Comparison of ENCODE assay signal across 26 cellular contexts in genomic region chr16:52090080-52090479, GRCh38.
DNase-seq lines count a peak whose midpoint lies in the region; ATAC-seq and TF ChIP-seq lines count a peak whose summit lies in the region.
"Had no signal": no experiment of that assay in that cellular context is flagged by ENCODE, and none has a peak within 500 bp of the region (broad histone marks: within the 10 kb centered on the region; RNA-seq: fewer than 3 reads in every experiment).

No MANE protein-coding gene starts in this region.

- peaks cover 92% of the 10 kb centered on the region for H3K27me3 Mint-ChIP-seq in MCF 10A (ENCODE audit: insufficient read depth, unreplicated experiment)
- H3K27me3 Mint-ChIP-seq: activated T-cell treated with anti-CD3 and anti-CD28 coated beads, Interleukin-2, amount 50 U/mL, for 24 hours; dendritic cell treated with granulocyte-macrophage colony-stimulating factor and Interleukin-4, amounts not matched to agents 40 ng/mL and 50 ng/mL, for 4 days had no signal

- no peaks in the 10 kb centered on the region for H3K36me3 Mint-ChIP-seq in MCF 10A (ENCODE audit: insufficient read depth, unreplicated experiment)

- H3K27me3 ChIP-seq in breast epithelium = no peaks in the 10 kb centered on the region
- no peaks in the 10 kb centered on the region for H3K27me3 ChIP-seq in hepatocyte
- H3K27me3 ChIP-seq: BLaER1 treated with 17β-estradiol and CSF1 and Interleukin-3, amounts not matched to agents 10 nM and 100 nM; neutrophil; thyroid gland had no signal

- H3K4me3 Mint-ChIP-seq in MCF 10A (ENCODE audit: unreplicated experiment) = no peak overlapping the region
- H3K4me3 Mint-ChIP-seq: activated T-cell treated with anti-CD3 and anti-CD28 coated beads, Interleukin-2, amount 50 U/mL, for 24 hours; dendritic cell treated with granulocyte-macrophage colony-stimulating factor and Interleukin-4, amounts not matched to agents 40 ng/mL and 50 ng/mL, for 4 days; H9 had no signal

- no peaks in the 10 kb centered on the region for H4K20me1 ChIP-seq in hepatocyte (ENCODE audit: insufficient read depth, poor library complexity, severe bottlenecking)
- H4K20me1 ChIP-seq: BLaER1 treated with 17β-estradiol and CSF1 and Interleukin-3, amounts not matched to agents 10 nM and 100 nM had no signal

- H3K9me3 ChIP-seq in breast epithelium (no peaks in the 10 kb centered on the region), hepatocyte (ENCODE audit: low read depth) (no peaks in the 10 kb centered on the region)
- H3K9me3 ChIP-seq: BLaER1 treated with 17β-estradiol and CSF1 and Interleukin-3, amounts not matched to agents 10 nM and 100 nM; lower lobe of right lung; neutrophil; thyroid gland had no signal

- TF ChIP-seq CTCF in MCF 10A (IDR thresholded peaks at IDR 0.05; ENCODE audit: unreplicated experiment) (no peak), breast epithelium (IDR thresholded peaks at IDR 0.05) (no peak), fibroblast of mammary gland (conservative IDR thresholded peaks at IDR 0.05; ENCODE audit: control insufficient read depth, insufficient read depth, low read depth, low read length) (no peak), hepatocyte (IDR thresholded peaks at IDR 0.05; ENCODE audit: poor library complexity) (no peak)

- no peak overlapping the region for H3K27ac Mint-ChIP-seq in MCF 10A (ENCODE audit: low read depth, unreplicated experiment)
- H3K27ac Mint-ChIP-seq: activated T-cell treated with anti-CD3 and anti-CD28 coated beads, Interleukin-2, amount 50 U/mL, for 24 hours; dendritic cell treated with granulocyte-macrophage colony-stimulating factor and Interleukin-4, amounts not matched to agents 40 ng/mL and 50 ng/mL, for 4 days; H9 had no signal

- no peak overlapping the region for H3K4me3 ChIP-seq in breast epithelium
- H3K4me3 ChIP-seq in fibroblast of mammary gland (ENCODE audit: control insufficient read depth, low read depth, low read length) = no peak overlapping the region
- H3K4me3 ChIP-seq in hepatocyte = no peak overlapping the region
- H3K4me3 ChIP-seq: BLaER1 treated with 17β-estradiol and CSF1 and Interleukin-3, amounts not matched to agents 10 nM and 100 nM; lower lobe of right lung; thyroid gland had no signal

- H3K9me3 Mint-ChIP-seq in MCF 10A (ENCODE audit: unreplicated experiment) = no peaks in the 10 kb centered on the region
- H3K9me3 Mint-ChIP-seq: dendritic cell treated with granulocyte-macrophage colony-stimulating factor and Interleukin-4, amounts not matched to agents 40 ng/mL and 50 ng/mL, for 4 days; H9 had no signal

- no peak overlapping the region for H3K4me2 ChIP-seq in hepatocyte
- H3K4me2 ChIP-seq: BLaER1 treated with 17β-estradiol and CSF1 and Interleukin-3, amounts not matched to agents 10 nM and 100 nM had no signal

- no peaks in the 10 kb centered on the region for H3K4me1 Mint-ChIP-seq in MCF 10A (ENCODE audit: insufficient read depth, unreplicated experiment)

- DNase-seq in MCF 10A (ENCODE audit: unreplicated experiment) (peak; percentile 67), breast epithelium (ENCODE audit: low spot score in 2 of 2) (no peak), RPMI7951 (ENCODE audit: low read depth) (peak; percentile 48), fibroblast of mammary gland (ENCODE audit: low read depth) (peak; percentile 8), islet precursor cell (no peak), hepatocyte (ENCODE audit: low spot score) (no peak)
- DNase-seq: 8988T; activated CD4-positive, alpha-beta T cell treated with anti-CD3 and anti-CD28 coated beads for 1 hour; activated naive CD4-positive, alpha-beta T cell treated with Interleukin-2 at 50 U/mL for 16 hours; activated T-cell treated with anti-CD3 and anti-CD28 coated beads, Interleukin-2, amount 50 U/mL, for 24 hours; Calu3; H9; hypothalamus; lower lobe of right lung; NCI-H187; NCI-H748 treated with DMSO at 0.1 percent for 48 hours; SHP77 treated with DMSO at 0.1 percent for 48 hours; stimulated activated CD4-positive, alpha-beta T cell treated with anti-CD3 and anti-CD28 coated beads, Interleukin-4, amount 100 ng/mL, for 1 hour; stimulated activated naive CD8-positive, alpha-beta T cell treated with anti-CD3 and anti-CD28 coated beads, Interleukin-15, Interleukin-2, amounts not matched to agents 100 U/mL and 50 U/mL, for 24 hours; SW 1271; thyroid gland had no signal

- CTCF ChIA-PET in MCF 10A (lab: Yijun Ruan, JAX) = interaction anchor here (0.5 to 0.6 kb wide), 2 partner anchors 62 to 824 kb away, joined by 3 read pairs; no protein-coding TSS in a partner anchor

- H3K79me2 ChIP-seq in hepatocyte = no peaks in the 10 kb centered on the region

- intact Hi-C loops in MCF 10A (cut with micrococcal nuclease) = loop anchor here (1.0 kb wide), 1 partner anchor 40 kb away; no protein-coding TSS in a partner anchor
- intact Hi-C loops in breast epithelium (cut with DNase I; ENCODE audit: low total_unique reads) = no loop called here

- H3K36me3 ChIP-seq in breast epithelium = no peaks in the 10 kb centered on the region
- H3K36me3 ChIP-seq in hepatocyte (replicated peaks; ENCODE audit: insufficient read depth, low read depth) = no peaks in the 10 kb centered on the region
- H3K36me3 ChIP-seq: BLaER1 treated with 17β-estradiol and CSF1 and Interleukin-3, amounts not matched to agents 10 nM and 100 nM; lower lobe of right lung; neutrophil; thyroid gland had no signal

- H2AFZ ChIP-seq in hepatocyte = no peak overlapping the region

- H3K9me2 ChIP-seq in hepatocyte (replicated peaks; ENCODE audit: insufficient read depth) = no peaks in the 10 kb centered on the region

- POLR2A ChIA-PET in MCF 10A (lab: Yijun Ruan, JAX) = interaction anchor here (0.7 to 1.0 kb wide), 2 partner anchors 17 to 40 kb away, joined by 3 read pairs; no protein-coding TSS in a partner anchor

- TF ChIP-seq POLR2A in breast epithelium (IDR thresholded peaks at IDR 0.05) = no peak

- BruUV-seq in MCF 10A (replicated peaks; lab: Mats Ljungman, UMichigan) = no TSS peak

- no peak overlapping the region for H3K27ac ChIP-seq in breast epithelium
- no peak overlapping the region for H3K27ac ChIP-seq in hepatocyte
- H3K27ac ChIP-seq: BLaER1 treated with 17β-estradiol and CSF1 and Interleukin-3, amounts not matched to agents 10 nM and 100 nM; lower lobe of right lung; neutrophil; thyroid gland had no signal

- ATAC-seq in HG03175 (IDR thresholded peaks at IDR 0.05; ENCODE audit: unreplicated experiment) = no peak
- no peak for ATAC-seq in HG03095 (IDR thresholded peaks at IDR 0.05; ENCODE audit: unreplicated experiment)
- ATAC-seq: lower lobe of right lung; stimulated activated naive CD8-positive, alpha-beta T cell treated with anti-CD3 and anti-CD28 coated beads, Interleukin-15, Interleukin-2, amounts not matched to agents 100 U/mL and 50 U/mL, for 24 hours had no signal

- H3K4me1 ChIP-seq in breast epithelium (no peaks in the 10 kb centered on the region), hepatocyte (ENCODE audit: insufficient read depth) (no peaks in the 10 kb centered on the region)
- H3K4me1 ChIP-seq: BLaER1 treated with 17β-estradiol and CSF1 and Interleukin-3, amounts not matched to agents 10 nM and 100 nM; lower lobe of right lung; thyroid gland had no signal

Comparison
In these comparisons a context has a peak if more than half of its experiments do, and no peak if none do; other contexts are left out.
1. DNase-seq: peak in MCF 10A (single experiment), RPMI7951 (single experiment) and fibroblast of mammary gland (single experiment); none in breast epithelium (0 of 2), islet precursor cell (single experiment) and hepatocyte (single experiment).